In the genomic region with DNA sequence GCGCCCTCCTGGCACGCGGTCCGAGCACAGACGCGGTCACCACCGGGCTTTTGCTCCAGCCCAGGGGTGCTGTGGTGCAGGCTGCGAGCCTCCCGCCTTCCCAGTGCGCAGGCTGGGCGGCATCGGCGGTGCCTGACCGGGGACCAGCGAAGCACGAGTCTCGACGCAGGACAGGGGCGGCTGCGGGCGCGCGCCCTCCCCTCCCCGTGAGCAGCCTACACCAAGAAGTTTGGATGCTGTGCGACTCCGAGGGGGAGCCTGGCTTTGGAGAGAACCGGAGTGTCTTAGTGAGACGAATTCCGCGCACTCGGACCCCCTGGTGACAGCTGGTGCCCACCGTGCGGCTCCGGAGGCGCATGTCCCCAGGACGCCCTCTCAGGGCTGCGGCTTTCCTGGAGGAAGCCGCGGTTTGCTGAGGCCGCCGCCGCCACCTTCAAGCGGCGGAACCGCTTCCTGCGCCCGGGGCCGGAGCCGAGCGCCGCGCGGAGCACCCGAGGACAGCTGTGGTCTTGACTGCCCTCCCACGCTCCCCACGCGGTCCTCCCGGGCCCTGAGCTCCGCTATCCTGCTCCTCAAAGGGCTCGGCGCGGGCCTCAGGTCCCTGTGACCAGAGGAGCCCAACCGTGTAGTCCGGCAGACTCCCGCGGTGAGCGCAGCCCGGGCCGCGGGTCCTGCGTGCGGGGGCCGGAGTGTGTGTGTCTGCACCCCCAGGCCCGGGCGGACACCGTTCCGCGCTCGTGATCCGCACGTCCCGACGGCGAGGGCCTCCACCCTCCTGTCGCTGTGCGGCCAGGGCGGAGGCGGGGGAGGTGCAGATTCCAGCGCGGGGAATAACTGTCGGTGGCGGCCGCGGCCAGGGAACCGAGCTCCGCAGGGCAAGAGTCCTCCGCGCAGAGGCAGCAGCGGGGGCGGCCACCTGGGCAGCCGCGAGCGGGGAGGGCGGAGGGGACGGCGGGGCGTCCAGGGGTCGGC, we compare ENCODE assay signal across 14 cellular contexts. TPM values are rescaled to one million over a fixed set of nuclear protein-coding genes. Genes with fewer than 3 reads are reported as not detected.
DNase-seq lines count a peak whose midpoint lies in the region; ATAC-seq, FAIRE-seq and TF ChIP-seq lines count a peak whose summit lies in the region.
"Had no signal": no experiment of that assay in that cellular context is flagged by ENCODE, and none has a peak within 500 bp of the region (broad histone marks: within the 10 kb centered on the region; RNA-seq: fewer than 3 reads in every experiment).

No MANE protein-coding gene starts in this region.

- no peaks in the 10 kb centered on the region for H3K4me1 ChIP-seq in GM23248 (ENCODE audit: insufficient read depth)
- H3K4me1 ChIP-seq in NT2/D1 (ENCODE audit: insufficient read depth, insufficient read length): peaks cover 2% of the 10 kb centered on the region
- H3K4me1 ChIP-seq in osteoblast (ENCODE audit: insufficient read depth, low read length): no peaks in the 10 kb centered on the region

- in situ Hi-C loops in GM23248 (cut with MboI): no loop called here

- DNase-seq in GM23248 (peak; percentile 19), NT2/D1 (ENCODE audit: low read depth, low spot score) (no peak), epithelial cell of esophagus (ENCODE audit: low read depth) (peak; percentile 12), osteoblast (ENCODE audit: insufficient read length, low spot score, missing footprints) (peak; percentile 91), GM19239 (ENCODE audit: insufficient read length, low spot score) (no peak), NCI-H524 (lab: John Stamatoyannopoulos, UW) (no peak)
- DNase-seq: activated CD4-positive, alpha-beta T cell treated with anti-CD3 and anti-CD28 coated beads, Interleukin-2, amount 50 U/mL, for 4 hours; activated naive CD4-positive, alpha-beta T cell treated with anti-CD3 and anti-CD28 coated beads for 36 hours; DND-41; stimulated activated CD8-positive, alpha-beta memory T cell treated with anti-CD3 and anti-CD28 coated beads, Interleukin-4, amount 100 ng/mL, for 48 hours had no signal

- H3K9me3 ChIP-seq in GM23248 (ENCODE audit: low read depth): no peaks in the 10 kb centered on the region
- no peaks in the 10 kb centered on the region for H3K9me3 ChIP-seq in NT2/D1 (ENCODE audit: insufficient read depth, low read length)
- no peaks in the 10 kb centered on the region for H3K9me3 ChIP-seq in osteoblast (ENCODE audit: low read depth, low read length)

- no peaks in the 10 kb centered on the region for H3K79me2 ChIP-seq in GM23248 (ENCODE audit: insufficient read depth)
- no peaks in the 10 kb centered on the region for H3K79me2 ChIP-seq in osteoblast (ENCODE audit: insufficient read depth, low read length)

- H3K27ac ChIP-seq in GM23248: no peak overlapping the region
- no peak overlapping the region for H3K27ac ChIP-seq in osteoblast (ENCODE audit: low read depth, low read length)

- H3F3A ChIP-seq in GM23248 (ENCODE audit: insufficient read depth): no peaks in the 10 kb centered on the region

- H3K4me2 ChIP-seq in GM23248 (ENCODE audit: unreplicated experiment) (no peak overlapping the region), osteoblast (ENCODE audit: insufficient read depth, low read length) (no peak overlapping the region)

- H3K9ac ChIP-seq in GM23248 (no peak overlapping the region), NT2/D1 (ENCODE audit: insufficient read length, low read depth) (peak overlapping the region; percentile 76)

- H3K27me3 ChIP-seq in GM23248 (replicated peaks; ENCODE audit: insufficient read depth): peaks cover 52% of the 10 kb centered on the region
- H3K27me3 ChIP-seq in NT2/D1 (ENCODE audit: insufficient read depth, insufficient read length): peaks cover 96% of the 10 kb centered on the region
- H3K27me3 ChIP-seq in osteoblast (ENCODE audit: insufficient read depth, low read length): peaks cover 63% of the 10 kb centered on the region

- H3K4me3 ChIP-seq in GM23248 (no peak overlapping the region), NT2/D1 (ENCODE audit: insufficient read length, low read depth) (peak overlapping the region; percentile 40), epithelial cell of esophagus (ENCODE audit: low read length) (no peak overlapping the region), osteoblast (ENCODE audit: insufficient read depth, low read length) (no peak overlapping the region)

- H3K9me2 ChIP-seq in GM23248 (ENCODE audit: insufficient read depth): no peaks in the 10 kb centered on the region

- TF ChIP-seq CTCF in epithelial cell of esophagus (IDR thresholded peaks at IDR 0.05; ENCODE audit: insufficient read depth, low read depth, low read length, missing control alignments) (no peak), osteoblast (IDR thresholded peaks at IDR 0.05; ENCODE audit: extremely low read depth, low read depth, low read length) (no peak)

- no peaks in the 10 kb centered on the region for H3K36me3 ChIP-seq in GM23248 (ENCODE audit: low read depth)
- H3K36me3 ChIP-seq in NT2/D1 (ENCODE audit: insufficient read depth, insufficient read length, low read length): no peaks in the 10 kb centered on the region
- no peaks in the 10 kb centered on the region for H3K36me3 ChIP-seq in osteoblast (ENCODE audit: insufficient read depth, low read length)

- WGBS in GM23248 (ENCODE audit: low coverage in 1 of 2, low lambda C conversion rate in 2 of 2, missing lambda C conversion rate in 2 of 2), 2 experiments: 2% methylated on average over 76 to 79 of the region's 108 CpGs

- H2AFZ ChIP-seq in GM23248 (no peak overlapping the region), osteoblast (ENCODE audit: low read length) (no peak overlapping the region)

- FAIRE-seq in GM19239 (lab: Jason Lieb, UNC): no peak

- H4K20me1 ChIP-seq in GM23248 (ENCODE audit: insufficient read depth) (no peaks in the 10 kb centered on the region), osteoblast (ENCODE audit: insufficient read depth, low read length) (no peaks in the 10 kb centered on the region)

- ATAC-seq in HG03571 (IDR thresholded peaks at IDR 0.05; ENCODE audit: unreplicated experiment) (no peak), GM18868 (IDR thresholded peaks at IDR 0.05; ENCODE audit: unreplicated experiment) (no peak)

RNA-seq across cellular contexts. Expression of a gene that starts 1.7 kb away (rescaled TPM):
- total RNA-seq in GM23248 (2014; rRNA removed; shearing (Covaris generic)): not detected in 2 replicates
- not detected in 2 replicates for polyA plus RNA-seq in GM23248 (2016; fragmentation: Nextera tagmentation; extraction: Ambion mirVana)
- total RNA-seq in osteoblast: not detected in 2 replicates
- total RNA-seq: activated naive CD4-positive, alpha-beta T cell treated with anti-CD3 and anti-CD28 coated beads for 36 hours; dermis microvascular lymphatic vessel endothelial cell; NCI-H460 had no signal

RNA-seq across cellular contexts. Expression of a gene that starts 42.4 kb away (rescaled TPM):
- total RNA-seq in GM23248 (2014; rRNA removed; shearing (Covaris generic)): not detected in 2 replicates
- not detected in 2 replicates for polyA plus RNA-seq in GM23248 (2016; fragmentation: Nextera tagmentation; extraction: Ambion mirVana)
- total RNA-seq in osteoblast: not detected in 2 replicates
- total RNA-seq: activated naive CD4-positive, alpha-beta T cell treated with anti-CD3 and anti-CD28 coated beads for 36 hours; dermis microvascular lymphatic vessel endothelial cell; NCI-H460 had no signal

Comparison
In these comparisons a context has a peak if more than half of its experiments do, and no peak if none do; other contexts are left out.
1. DNase-seq: peak in GM23248 (single experiment), epithelial cell of esophagus (single experiment) and osteoblast (single experiment); none in NT2/D1 (single experiment), GM19239 (single experiment) and NCI-H524 (0 of 2).